Comparison of ENCODE assay signal across 2 cellular contexts in the genomic region with DNA sequence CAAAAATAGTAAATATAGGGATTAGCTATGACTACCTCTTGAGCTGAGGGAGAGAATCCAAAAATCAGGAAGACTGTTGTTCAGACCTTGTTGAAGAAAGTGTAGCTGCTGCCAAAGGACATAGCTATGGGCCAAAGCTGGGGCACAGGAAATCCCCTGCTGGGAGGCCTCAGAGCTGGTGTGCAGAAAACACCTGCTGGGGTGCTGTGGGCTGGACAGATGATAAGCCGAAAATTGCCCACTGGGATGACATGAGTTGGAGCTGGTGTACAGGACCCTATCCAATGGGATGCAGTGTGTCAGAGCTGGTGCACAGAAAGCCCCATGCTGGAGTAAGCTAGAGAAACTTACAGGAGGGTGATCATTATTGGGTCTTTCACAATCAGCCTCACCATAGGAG.
TF ChIP-seq lines count a peak whose summit lies in the region.

No MANE protein-coding gene starts in this region.

TF ChIP-seq in GM23338, 12 proteins besides CTCF, POLR2A, EP300 and RAD21 (continued from another document):
- TF ChIP-seq ZNF462 (CRISPR knock-in tag; IDR thresholded peaks at IDR 0.05) (no peak), CREB1 (CRISPR knock-in tag; IDR thresholded peaks at IDR 0.05; ENCODE audit: low read depth) (no peak), NANOG (IDR thresholded peaks at IDR 0.05; ENCODE audit: borderline replicate concordance) (no peak)
- TF ChIP-seq, protein P1, sequence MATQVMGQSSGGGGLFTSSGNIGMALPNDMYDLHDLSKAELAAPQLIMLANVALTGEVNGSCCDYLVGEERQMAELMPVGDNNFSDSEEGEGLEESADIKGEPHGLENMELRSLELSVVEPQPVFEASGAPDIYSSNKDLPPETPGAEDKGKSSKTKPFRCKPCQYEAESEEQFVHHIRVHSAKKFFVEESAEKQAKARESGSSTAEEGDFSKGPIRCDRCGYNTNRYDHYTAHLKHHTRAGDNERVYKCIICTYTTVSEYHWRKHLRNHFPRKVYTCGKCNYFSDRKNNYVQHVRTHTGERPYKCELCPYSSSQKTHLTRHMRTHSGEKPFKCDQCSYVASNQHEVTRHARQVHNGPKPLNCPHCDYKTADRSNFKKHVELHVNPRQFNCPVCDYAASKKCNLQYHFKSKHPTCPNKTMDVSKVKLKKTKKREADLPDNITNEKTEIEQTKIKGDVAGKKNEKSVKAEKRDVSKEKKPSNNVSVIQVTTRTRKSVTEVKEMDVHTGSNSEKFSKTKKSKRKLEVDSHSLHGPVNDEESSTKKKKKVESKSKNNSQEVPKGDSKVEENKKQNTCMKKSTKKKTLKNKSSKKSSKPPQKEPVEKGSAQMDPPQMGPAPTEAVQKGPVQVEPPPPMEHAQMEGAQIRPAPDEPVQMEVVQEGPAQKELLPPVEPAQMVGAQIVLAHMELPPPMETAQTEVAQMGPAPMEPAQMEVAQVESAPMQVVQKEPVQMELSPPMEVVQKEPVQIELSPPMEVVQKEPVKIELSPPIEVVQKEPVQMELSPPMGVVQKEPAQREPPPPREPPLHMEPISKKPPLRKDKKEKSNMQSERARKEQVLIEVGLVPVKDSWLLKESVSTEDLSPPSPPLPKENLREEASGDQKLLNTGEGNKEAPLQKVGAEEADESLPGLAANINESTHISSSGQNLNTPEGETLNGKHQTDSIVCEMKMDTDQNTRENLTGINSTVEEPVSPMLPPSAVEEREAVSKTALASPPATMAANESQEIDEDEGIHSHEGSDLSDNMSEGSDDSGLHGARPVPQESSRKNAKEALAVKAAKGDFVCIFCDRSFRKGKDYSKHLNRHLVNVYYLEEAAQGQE (IDR thresholded peaks at IDR 0.05; ENCODE audit: unreplicated experiment): no peak
TF ChIP-seq in GM23338: peak in this region for 0.

TF ChIP-seq in WTC11, 78 proteins besides CTCF, POLR2A, EP300 and RAD21 (continued from another document):
- TF ChIP-seq, protein P2, sequence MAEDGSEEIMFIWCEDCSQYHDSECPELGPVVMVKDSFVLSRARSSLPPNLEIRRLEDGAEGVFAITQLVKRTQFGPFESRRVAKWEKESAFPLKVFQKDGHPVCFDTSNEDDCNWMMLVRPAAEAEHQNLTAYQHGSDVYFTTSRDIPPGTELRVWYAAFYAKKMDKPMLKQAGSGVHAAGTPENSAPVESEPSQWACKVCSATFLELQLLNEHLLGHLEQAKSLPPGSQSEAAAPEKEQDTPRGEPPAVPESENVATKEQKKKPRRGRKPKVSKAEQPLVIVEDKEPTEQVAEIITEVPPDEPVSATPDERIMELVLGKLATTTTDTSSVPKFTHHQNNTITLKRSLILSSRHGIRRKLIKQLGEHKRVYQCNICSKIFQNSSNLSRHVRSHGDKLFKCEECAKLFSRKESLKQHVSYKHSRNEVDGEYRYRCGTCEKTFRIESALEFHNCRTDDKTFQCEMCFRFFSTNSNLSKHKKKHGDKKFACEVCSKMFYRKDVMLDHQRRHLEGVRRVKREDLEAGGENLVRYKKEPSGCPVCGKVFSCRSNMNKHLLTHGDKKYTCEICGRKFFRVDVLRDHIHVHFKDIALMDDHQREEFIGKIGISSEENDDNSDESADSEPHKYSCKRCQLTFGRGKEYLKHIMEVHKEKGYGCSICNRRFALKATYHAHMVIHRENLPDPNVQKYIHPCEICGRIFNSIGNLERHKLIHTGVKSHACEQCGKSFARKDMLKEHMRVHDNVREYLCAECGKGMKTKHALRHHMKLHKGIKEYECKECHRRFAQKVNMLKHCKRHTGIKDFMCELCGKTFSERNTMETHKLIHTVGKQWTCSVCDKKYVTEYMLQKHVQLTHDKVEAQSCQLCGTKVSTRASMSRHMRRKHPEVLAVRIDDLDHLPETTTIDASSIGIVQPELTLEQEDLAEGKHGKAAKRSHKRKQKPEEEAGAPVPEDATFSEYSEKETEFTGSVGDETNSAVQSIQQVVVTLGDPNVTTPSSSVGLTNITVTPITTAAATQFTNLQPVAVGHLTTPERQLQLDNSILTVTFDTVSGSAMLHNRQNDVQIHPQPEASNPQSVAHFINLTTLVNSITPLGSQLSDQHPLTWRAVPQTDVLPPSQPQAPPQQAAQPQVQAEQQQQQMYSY (CRISPR knock-in tag; IDR thresholded peaks at IDR 0.05): no peak
- TF ChIP-seq GABPB1 (CRISPR knock-in tag; IDR thresholded peaks at IDR 0.05) (no peak), ZNF512 (CRISPR knock-in tag; IDR thresholded peaks at IDR 0.05; ENCODE audit: borderline replicate concordance) (no peak), ZNF138 (CRISPR knock-in tag; conservative IDR thresholded peaks at IDR 0.05) (no peak), NR1H2 (CRISPR knock-in tag; IDR thresholded peaks at IDR 0.05) (no peak)
